ENCODE assay signal across 18 cellular contexts in genomic region chr12:99620159-99620479, GRCh38. TPM values are rescaled to one million over a fixed set of nuclear protein-coding genes. Genes with fewer than 3 reads are reported as not detected.
DNase-seq lines count a peak whose midpoint lies in the region; ATAC-seq and TF ChIP-seq lines count a peak whose summit lies in the region.
"Had no signal": no experiment of that assay in that cellular context is flagged by ENCODE, and none has a peak within 500 bp of the region (broad histone marks: within the 10 kb centered on the region; RNA-seq: fewer than 3 reads in every experiment).

No MANE protein-coding gene starts in this region.

- H3K27ac ChIP-seq in OCI-LY7 (ENCODE audit: low read depth, low read length, poor library complexity, severe bottlenecking), result no peak overlapping the region
- H3K27ac ChIP-seq in heart left ventricle, result no peak overlapping the region
- H3K27ac ChIP-seq: HL-60 had no signal

- POLR2A ChIA-PET in activated CD8-positive, alpha-beta T cell treated with anti-CD3 and anti-CD28 coated beads for 36 hours (lab: Charles Lee), result no interaction called here
- POLR2A ChIA-PET in activated CD8-positive, alpha-beta T cell treated with anti-CD3 and anti-CD28 coated beads, Interleukin-2, amount 10 ng/mL, durations not matched to agents 7 days and 5 days (lab: Charles Lee), result no interaction called here
- POLR2A ChIA-PET in OCI-LY7 (lab: Charles Lee), result interaction anchor here (0.7 to 1.9 kb wide), 6 partner anchors 9 to 577 kb away, joined by 3 to 4 read pairs (median 3); no protein-coding TSS in a partner anchor

- no peaks in the 10 kb centered on the region for H4K20me1 ChIP-seq in OCI-LY7 (ENCODE audit: insufficient read depth, low read length)
- H4K20me1 ChIP-seq: BLaER1 had no signal

- H3K4me1 Mint-ChIP-seq in activated CD8-positive, alpha-beta T cell treated with anti-CD3 and anti-CD28 coated beads for 36 hours (ENCODE audit: low read depth), result no peaks in the 10 kb centered on the region
- H3K4me1 Mint-ChIP-seq in activated CD8-positive, alpha-beta T cell treated with anti-CD3 and anti-CD28 coated beads, Interleukin-2, amount 10 ng/mL, durations not matched to agents 7 days and 5 days (ENCODE audit: low read depth), result no peaks in the 10 kb centered on the region
- H3K4me1 Mint-ChIP-seq in brain (no peaks in the 10 kb centered on the region), type B pancreatic cell (ENCODE audit: unreplicated experiment) (no peaks in the 10 kb centered on the region)
- H3K4me1 Mint-ChIP-seq: CD4-positive, CD25-positive, alpha-beta regulatory T cell; GM23338 had no signal

- H3K27ac Mint-ChIP-seq in activated CD8-positive, alpha-beta T cell treated with anti-CD3 and anti-CD28 coated beads for 36 hours, result no peak overlapping the region
- H3K27ac Mint-ChIP-seq in activated CD8-positive, alpha-beta T cell treated with anti-CD3 and anti-CD28 coated beads, Interleukin-2, amount 10 ng/mL, durations not matched to agents 7 days and 5 days, result no peak overlapping the region
- no peak overlapping the region for H3K27ac Mint-ChIP-seq in brain
- no peak overlapping the region for H3K27ac Mint-ChIP-seq in type B pancreatic cell
- H3K27ac Mint-ChIP-seq: CD4-positive, CD25-positive, alpha-beta regulatory T cell; GM23338 had no signal

- H3K36me3 Mint-ChIP-seq in activated CD8-positive, alpha-beta T cell treated with anti-CD3 and anti-CD28 coated beads for 36 hours (ENCODE audit: low read depth), result no peaks in the 10 kb centered on the region
- no peaks in the 10 kb centered on the region for H3K36me3 Mint-ChIP-seq in activated CD8-positive, alpha-beta T cell treated with anti-CD3 and anti-CD28 coated beads, Interleukin-2, amount 10 ng/mL, durations not matched to agents 7 days and 5 days (ENCODE audit: low read depth)
- H3K36me3 Mint-ChIP-seq in brain, result peaks cover 36% of the 10 kb centered on the region
- H3K36me3 Mint-ChIP-seq in type B pancreatic cell, result peaks cover 3% of the 10 kb centered on the region
- H3K36me3 Mint-ChIP-seq: CD4-positive, CD25-positive, alpha-beta regulatory T cell had no signal

- H3K9me3 Mint-ChIP-seq in activated CD8-positive, alpha-beta T cell treated with anti-CD3 and anti-CD28 coated beads for 36 hours, result peaks cover 18% of the 10 kb centered on the region
- H3K9me3 Mint-ChIP-seq in activated CD8-positive, alpha-beta T cell treated with anti-CD3 and anti-CD28 coated beads, Interleukin-2, amount 10 ng/mL, durations not matched to agents 7 days and 5 days (ENCODE audit: insufficient read depth), result no peaks in the 10 kb centered on the region
- peaks cover 37 to 82% (median 68%) of the 10 kb centered on the region in 5 experiments for H3K9me3 Mint-ChIP-seq in brain
- H3K9me3 Mint-ChIP-seq in type B pancreatic cell, result peaks cover 10% of the 10 kb centered on the region
- H3K9me3 Mint-ChIP-seq: GM23338 had no signal

- no peaks in the 10 kb centered on the region for H3K27me3 ChIP-seq in heart left ventricle
- H3K27me3 ChIP-seq: BLaER1 had no signal

- peak; percentile 25 for TF ChIP-seq CTCF in activated CD8-positive, alpha-beta T cell treated with anti-CD3 and anti-CD28 coated beads for 36 hours (IDR thresholded peaks at IDR 0.05)
- peak; percentile 20; the same call in 1 of the 2 replicates for TF ChIP-seq CTCF in OCI-LY7 (conservative IDR thresholded peaks at IDR 0.05; ENCODE audit: low read length)
- peak; percentile 5 to 9 for TF ChIP-seq CTCF in brain (conservative IDR thresholded peaks at IDR 0.05)
- TF ChIP-seq CTCF in type B pancreatic cell (conservative IDR thresholded peaks at IDR 0.05), result peak; percentile 16
- no peak for TF ChIP-seq CTCF in heart left ventricle (IDR thresholded peaks at IDR 0.05)

- BruUV-seq in OCI-LY7 (replicated peaks; lab: Mats Ljungman, UMichigan), result no TSS peak

- no peaks in the 10 kb centered on the region for H3K79me2 ChIP-seq in OCI-LY7 (ENCODE audit: insufficient read depth, low read depth, low read length)

- intact Hi-C loops in activated CD8-positive, alpha-beta T cell treated with anti-CD3 and anti-CD28 coated beads for 36 hours (cut with micrococcal nuclease), result loop anchor here (5.0 kb wide), 1 partner anchor 578 kb away; no protein-coding TSS in a partner anchor
- intact Hi-C loops in OCI-LY7 (cut with micrococcal nuclease; ENCODE audit: unreplicated experiment) (loop anchor here (1.0 kb wide), 2 partner anchors 227 to 577 kb away; no protein-coding TSS in a partner anchor), heart left ventricle (cut with DNase I) (loop anchor here in 1 of 10 donors (10.0 kb wide), 1 partner anchor 575 kb away; no protein-coding TSS in a partner anchor)

- H3K4me2 ChIP-seq in OCI-LY7 (ENCODE audit: low read length), result no peak overlapping the region
- H3K4me2 ChIP-seq: BLaER1, GM23338 had no signal

- no peaks in the 10 kb centered on the region for H3K9me2 ChIP-seq in OCI-LY7 (ENCODE audit: insufficient read depth, low read length)

- DNase-seq in activated CD8-positive, alpha-beta T cell treated with anti-CD3 and anti-CD28 coated beads for 36 hours, result no peak
- DNase-seq in activated CD8-positive, alpha-beta T cell treated with anti-CD3 and anti-CD28 coated beads, Interleukin-2, amount 10 ng/mL, durations not matched to agents 7 days and 5 days, result no peak
- DNase-seq in OCI-LY7 (ENCODE audit: low spot score), result no peak
- no peak for DNase-seq in type B pancreatic cell (ENCODE audit: extremely low spot score, unreplicated experiment)
- no peak for DNase-seq in kidney tubule cell (ENCODE audit: low spot score)
- no peak for DNase-seq in heart left ventricle
- DNase-seq: 8988T, HCEC 1CT had no signal

- no peak overlapping the region for H3K4me3 Mint-ChIP-seq in activated CD8-positive, alpha-beta T cell treated with anti-CD3 and anti-CD28 coated beads for 36 hours
- H3K4me3 Mint-ChIP-seq in activated CD8-positive, alpha-beta T cell treated with anti-CD3 and anti-CD28 coated beads, Interleukin-2, amount 10 ng/mL, durations not matched to agents 7 days and 5 days, result no peak overlapping the region
- H3K4me3 Mint-ChIP-seq in brain, result no peak overlapping the region
- no peak overlapping the region for H3K4me3 Mint-ChIP-seq in type B pancreatic cell
- H3K4me3 Mint-ChIP-seq: CD4-positive, CD25-positive, alpha-beta regulatory T cell; GM23338 had no signal

- CTCF ChIA-PET in activated CD8-positive, alpha-beta T cell treated with anti-CD3 and anti-CD28 coated beads for 36 hours (lab: Charles Lee), result interaction anchor here (0.9 to 1.4 kb wide), 4 partner anchors 51 to 576 kb away, joined by 3 to 5 read pairs (median 4); no protein-coding TSS in a partner anchor
- CTCF ChIA-PET in activated CD8-positive, alpha-beta T cell treated with anti-CD3 and anti-CD28 coated beads, Interleukin-2, amount 10 ng/mL, durations not matched to agents 7 days and 5 days (lab: Charles Lee), result interaction anchor here (1.4 to 1.7 kb wide), 2 partner anchors 10 to 577 kb away, joined by 3 to 7 read pairs; no protein-coding TSS in a partner anchor
- CTCF ChIA-PET in OCI-LY7 (lab: Charles Lee; ENCODE audit: unreplicated experiment), result interaction anchor here (0.9 to 1.4 kb wide), 3 partner anchors 229 to 576 kb away, joined by 3 to 6 read pairs (median 3); no protein-coding TSS in a partner anchor

- no peak for ATAC-seq in activated CD8-positive, alpha-beta T cell treated with anti-CD3 and anti-CD28 coated beads for 36 hours
- no peak for ATAC-seq in activated CD8-positive, alpha-beta T cell treated with anti-CD3 and anti-CD28 coated beads, Interleukin-2, amount 10 ng/mL, durations not matched to agents 7 days and 5 days
- no peak for ATAC-seq in heart left ventricle
- ATAC-seq in GM19467 (IDR thresholded peaks at IDR 0.05; ENCODE audit: unreplicated experiment), result no peak

- H3K27me3 Mint-ChIP-seq in activated CD8-positive, alpha-beta T cell treated with anti-CD3 and anti-CD28 coated beads for 36 hours, result no peaks in the 10 kb centered on the region
- H3K27me3 Mint-ChIP-seq in activated CD8-positive, alpha-beta T cell treated with anti-CD3 and anti-CD28 coated beads, Interleukin-2, amount 10 ng/mL, durations not matched to agents 7 days and 5 days (ENCODE audit: low read depth), result no peaks in the 10 kb centered on the region
- H3K27me3 Mint-ChIP-seq in brain (peaks cover 3% of the 10 kb centered on the region), type B pancreatic cell (peaks cover 4% of the 10 kb centered on the region)
- H3K27me3 Mint-ChIP-seq: CD4-positive, CD25-positive, alpha-beta regulatory T cell had no signal

- no peak for TF ChIP-seq POLR2A in heart left ventricle (IDR thresholded peaks at IDR 0.05)

- H3K4me3 ChIP-seq in OCI-LY7 (ENCODE audit: low read depth, low read length, poor library complexity, severe bottlenecking) (no peak overlapping the region), heart left ventricle (no peak overlapping the region)
- H3K4me3 ChIP-seq: BLaER1, GM23338 had no signal

- H3K4me1 ChIP-seq in OCI-LY7 (ENCODE audit: insufficient read depth, low read length, poor library complexity, severe bottlenecking) (no peaks in the 10 kb centered on the region), heart left ventricle (no peaks in the 10 kb centered on the region)
- H3K4me1 ChIP-seq: Caco-2 had no signal

- peaks cover 47% of the 10 kb centered on the region for H3K36me3 ChIP-seq in OCI-LY7 (ENCODE audit: insufficient read depth, low read length)
- no peaks in the 10 kb centered on the region for H3K36me3 ChIP-seq in heart left ventricle

- no peak overlapping the region for H2AFZ ChIP-seq in OCI-LY7 (ENCODE audit: low read length)

- H3K9me3 ChIP-seq in OCI-LY7 (ENCODE audit: low read length), result peaks cover 67% of the 10 kb centered on the region
- peaks cover 0 to 43% (median 6%) of the 10 kb centered on the region in 12 donors for H3K9me3 ChIP-seq in heart left ventricle
- H3K9me3 ChIP-seq: Caco-2 had no signal

RNA-seq across cellular contexts. Expression of gene GARIN6, which starts 27.4 kb away (rescaled TPM):
- total RNA-seq in activated CD8-positive, alpha-beta T cell treated with anti-CD3 and anti-CD28 coated beads for 36 hours, result not detected
- not detected for total RNA-seq in activated CD8-positive, alpha-beta T cell treated with anti-CD3 and anti-CD28 coated beads, Interleukin-2, amount 10 ng/mL, durations not matched to agents 7 days and 5 days
- not detected in 2 replicates for total RNA-seq in OCI-LY7 (2014; rRNA removed; shearing (Covaris generic))
- total RNA-seq in OCI-LY7 (2022), result not detected in 2 replicates
- not detected for polyA plus RNA-seq in brain (ENCODE audit: insufficient read depth, low read depth, low replicate concordance)
- total RNA-seq in type B pancreatic cell (ENCODE audit: low replicate concordance), result not detected in 2 replicates
- not detected for total RNA-seq in heart left ventricle
- polyA plus RNA-seq in heart left ventricle, result not detected
- total RNA-seq: A673; Caco-2; CD4-positive, CD25-positive, alpha-beta regulatory T cell; GM23338; HT1080 had no signal
- polyA plus RNA-seq: AG04450; CD4-positive, CD25-positive, alpha-beta regulatory T cell had no signal

Comparison
In these comparisons a context has a peak if more than half of its experiments do, and no peak if none do; other contexts are left out.
1. CTCF ChIP-seq: peak in activated CD8-positive, alpha-beta T cell treated with anti-CD3 and anti-CD28 coated beads for 36 hours (single experiment), OCI-LY7 (single experiment), brain (2 of 2) and type B pancreatic cell (single experiment); none in heart left ventricle (0 of 12).